ENCODE assay signal across 8 cellular contexts in the genomic region with DNA sequence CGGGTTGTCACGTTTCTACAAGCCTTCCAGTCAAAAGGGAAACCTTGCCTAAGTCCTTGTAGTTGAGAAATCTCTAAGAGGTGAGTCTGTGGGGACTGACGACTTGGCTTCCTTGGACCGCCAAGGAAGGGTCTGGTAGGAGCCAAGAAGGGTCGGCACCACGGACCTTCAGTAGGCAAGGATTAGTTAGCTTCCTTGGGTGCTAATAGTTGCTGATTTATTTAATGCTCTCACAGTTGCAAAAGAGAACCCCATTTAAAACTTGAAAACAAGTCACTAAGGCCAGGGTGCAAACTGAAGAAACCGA. TPM values are rescaled to one million over a fixed set of nuclear protein-coding genes. Genes with fewer than 3 reads are reported as not detected.
DNase-seq lines count a peak whose midpoint lies in the region; ATAC-seq, FAIRE-seq and TF ChIP-seq lines count a peak whose summit lies in the region.

No MANE protein-coding gene starts in this region.

- WGBS in pancreas, 2 donors, result 3 to 5% methylated on average over 7 of the region's 7 CpGs

- peaks cover 48% of the 10 kb centered on the region for H3K79me2 ChIP-seq in Karpas-422 (ENCODE audit: low read length)

- intact Hi-C loops in pancreas (cut with DNase I), result no loop called here

- no peak for TF ChIP-seq CTCF in pancreas (IDR thresholded peaks at IDR 0.05)

- ATAC-seq in GM21381 (IDR thresholded peaks at IDR 0.05; ENCODE audit: unreplicated experiment) (peak; percentile 14), pancreas (peak in 1 of 4 donors; percentile 9)
- peak; percentile 5 for ATAC-seq in effector memory CD8-positive, alpha-beta T cell (replicated peaks)

- FAIRE-seq in pancreas (lab: Jason Lieb, UNC), result no peak

- H3K27ac Mint-ChIP-seq in effector memory CD8-positive, alpha-beta T cell, result peak overlapping the region; percentile 98 to 99

- no peaks in the 10 kb centered on the region for H3K9me2 ChIP-seq in Karpas-422 (replicated peaks; ENCODE audit: insufficient read depth, low read length)

- no peak for DNase-seq in Karpas-422
- DNase-seq in effector memory CD8-positive, alpha-beta T cell, result no peak
- DNase-seq in pancreas, result no peak
- DNase-seq in NCI-H1092 (lab: John Stamatoyannopoulos, UW), result no peak
- DNase-seq in NCI-H1048 (lab: John Stamatoyannopoulos, UW), result no peak
- DNase-seq in KG1 (lab: John Stamatoyannopoulos, UW), result no peak

- peaks cover 0 to 10% of the 10 kb centered on the region in 2 donors for H3K9me3 Mint-ChIP-seq in effector memory CD8-positive, alpha-beta T cell

- H3K36me3 Mint-ChIP-seq in effector memory CD8-positive, alpha-beta T cell (ENCODE audit: insufficient read depth), result peaks cover 26% of the 10 kb centered on the region

- peaks cover 17% of the 10 kb centered on the region for H3K36me3 ChIP-seq in BLaER1
- peaks cover 25% of the 10 kb centered on the region for H3K36me3 ChIP-seq in Karpas-422 (ENCODE audit: insufficient read depth, low read length)
- no peaks in the 10 kb centered on the region for H3K36me3 ChIP-seq in pancreas

- H3K27me3 Mint-ChIP-seq in effector memory CD8-positive, alpha-beta T cell, result no peaks in the 10 kb centered on the region

- peak overlapping the region; percentile 93 to 94 for H3K4me3 Mint-ChIP-seq in effector memory CD8-positive, alpha-beta T cell

- H3K4me2 ChIP-seq in BLaER1 (peak overlapping the region; percentile 98), Karpas-422 (ENCODE audit: low read depth, low read length, poor library complexity, severe bottlenecking) (peak overlapping the region; percentile 87)

- H2AFZ ChIP-seq in Karpas-422 (ENCODE audit: low read length), result peak overlapping the region; percentile 91; the same call in 1 of the 2 replicates

- no peaks in the 10 kb centered on the region for H3K27me3 ChIP-seq in BLaER1
- no peaks in the 10 kb centered on the region for H3K27me3 ChIP-seq in Karpas-422 (ENCODE audit: low read length)
- no peaks in the 10 kb centered on the region for H3K27me3 ChIP-seq in pancreas

- H4K20me1 ChIP-seq in BLaER1 (no peaks in the 10 kb centered on the region), Karpas-422 (ENCODE audit: insufficient read depth, low read depth, low read length) (peaks cover 13% of the 10 kb centered on the region)

- H3K4me1 Mint-ChIP-seq in effector memory CD8-positive, alpha-beta T cell (ENCODE audit: low read depth in 2 of 2), result peaks cover 12 to 13% of the 10 kb centered on the region in 2 donors

- H3K4me3 ChIP-seq in BLaER1, result peak overlapping the region; percentile 77
- H3K4me3 ChIP-seq in Karpas-422 (ENCODE audit: low read length), result peak overlapping the region; percentile 90
- H3K4me3 ChIP-seq in pancreas, result peak overlapping the region; percentile 39 to 90 (median 67)

- H3K27ac ChIP-seq in BLaER1 (peak overlapping the region; percentile 90), Karpas-422 (ENCODE audit: low read length) (no peak overlapping the region), pancreas (peak overlapping the region; percentile 84 to 94 (median 91))

- H3K4me1 ChIP-seq in BLaER1 (peaks cover 28% of the 10 kb centered on the region), Karpas-422 (ENCODE audit: low read length) (peaks cover 42% of the 10 kb centered on the region), pancreas (peaks cover 0 to 15% (median 13%) of the 10 kb centered on the region in 3 donors)

- peaks cover 15% of the 10 kb centered on the region for H3K9me3 ChIP-seq in BLaER1
- H3K9me3 ChIP-seq in Karpas-422 (ENCODE audit: low read length), result no peaks in the 10 kb centered on the region
- H3K9me3 ChIP-seq in pancreas, result no peaks in the 10 kb centered on the region

- H3K9ac ChIP-seq in BLaER1, result peak overlapping the region; percentile 81; the same call in 1 of the 2 replicates
- H3K9ac ChIP-seq in Karpas-422 (ENCODE audit: low read length), result peak overlapping the region; percentile 95

RNA-seq across cellular contexts. Expression of gene LCMT2, which starts 0.4 kb away (rescaled TPM):
- total RNA-seq in Karpas-422 (2014; rRNA removed; shearing (Covaris generic); ENCODE audit: low replicate concordance), result 10.0 and 11.1 TPM in 2 replicates
- total RNA-seq in pancreas, result 1 to 10 TPM; 1.9 to 5.0 (median 3.9) TPM
- 1 to 10 TPM; 1.7 to 4.4 TPM for polyA plus RNA-seq in pancreas

RNA-seq across cellular contexts. Expression of gene TGM7, which starts 28.7 kb away (rescaled TPM):
- total RNA-seq in Karpas-422 (2014; rRNA removed; shearing (Covaris generic); ENCODE audit: low replicate concordance), result not detected in 2 replicates
- total RNA-seq in pancreas, result not detected
- polyA plus RNA-seq in pancreas, result not detected

RNA-seq across cellular contexts. Expression of gene ZSCAN29, which starts 40.1 kb away (rescaled TPM):
- 43.3 and 98.2 TPM in 2 replicates for total RNA-seq in Karpas-422 (2014; rRNA removed; shearing (Covaris generic); ENCODE audit: low replicate concordance)
- total RNA-seq in pancreas, result 10 to 100 TPM; 11.2 to 18.8 (median 13.4) TPM
- 1 to 10 TPM; 7.0 to 7.8 TPM for polyA plus RNA-seq in pancreas

RNA-seq across cellular contexts. Expression of gene TUBGCP4, which starts 40.2 kb away (rescaled TPM):
- total RNA-seq in Karpas-422 (2014; rRNA removed; shearing (Covaris generic); ENCODE audit: low replicate concordance), result 16.4 and 35.0 TPM in 2 replicates
- 10 to 100 TPM in 2 of 6 donors, 1 to 10 TPM in 4; 7.0 to 14.8 (median 9.6) TPM for total RNA-seq in pancreas
- 1 to 10 TPM; 4.8 to 4.9 TPM for polyA plus RNA-seq in pancreas
